1 cellular context compared by ENCODE assay signal in the genomic region with DNA sequence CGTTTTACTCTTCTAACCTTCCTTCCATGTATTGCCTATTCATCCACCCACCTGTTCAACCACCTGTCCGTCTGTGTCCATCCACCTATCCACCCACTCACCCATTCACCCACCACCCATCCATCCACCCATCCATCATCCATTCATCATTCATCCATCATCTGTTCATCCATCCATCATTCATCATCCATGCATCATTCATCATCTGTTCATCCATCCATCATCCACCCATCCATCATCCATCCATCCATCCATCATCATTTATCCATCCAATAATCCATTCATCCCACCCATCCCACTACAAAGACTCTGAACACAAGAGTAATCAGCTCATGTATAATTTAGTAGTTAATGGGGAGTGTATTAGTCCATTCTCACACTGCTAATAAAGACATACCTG.
TF ChIP-seq lines count a peak whose summit lies in the region.

No MANE protein-coding gene starts in this region.

TF ChIP-seq in HepG2, 621 proteins besides CTCF, POLR2A, EP300 and RAD21 (continued from another document):
- TF ChIP-seq MNT (IDR thresholded peaks at IDR 0.05) (peak; percentile 21; the same call in 1 of the 2 replicates), MAZ (IDR thresholded peaks at IDR 0.05; ENCODE audit: borderline replicate concordance, low read depth, low read length) (no peak), MAZ (CRISPR knock-in tag; IDR thresholded peaks at IDR 0.05; ENCODE audit: low read depth) (no peak), ZBTB40 (IDR thresholded peaks at IDR 0.05) (0 out of 2 replicates have a peak, but pooled peaks have one; percentile 14), ZBTB40 (CRISPR knock-in tag; IDR thresholded peaks at IDR 0.05) (no peak), ZZZ3 (CRISPR knock-in tag; IDR thresholded peaks at IDR 0.05; ENCODE audit: borderline replicate concordance) (no peak), MAF1 (CRISPR knock-in tag; IDR thresholded peaks at IDR 0.05; ENCODE audit: borderline replicate concordance) (no peak)
TF ChIP-seq in HepG2: peak in this region for 3.
